Comparison of ENCODE assay signal across 1 cellular context in genomic region chr17:32752934-32753333, GRCh38.
TF ChIP-seq lines count a peak whose summit lies in the region.

No MANE protein-coding gene starts in this region.

TF ChIP-seq in H1, 55 proteins besides CTCF, POLR2A, EP300 and RAD21 (continued from another document):
- TF ChIP-seq SAP30 (IDR thresholded peaks at IDR 0.05; ENCODE audit: insufficient read depth, insufficient replicate concordance, low read length): no peak
- no peak for TF ChIP-seq NRF1 (IDR thresholded peaks at IDR 0.05; ENCODE audit: low read depth, low read length)
TF ChIP-seq in H1: peak in this region for 1.
